8 cellular contexts compared by ENCODE assay signal in the genomic region with DNA sequence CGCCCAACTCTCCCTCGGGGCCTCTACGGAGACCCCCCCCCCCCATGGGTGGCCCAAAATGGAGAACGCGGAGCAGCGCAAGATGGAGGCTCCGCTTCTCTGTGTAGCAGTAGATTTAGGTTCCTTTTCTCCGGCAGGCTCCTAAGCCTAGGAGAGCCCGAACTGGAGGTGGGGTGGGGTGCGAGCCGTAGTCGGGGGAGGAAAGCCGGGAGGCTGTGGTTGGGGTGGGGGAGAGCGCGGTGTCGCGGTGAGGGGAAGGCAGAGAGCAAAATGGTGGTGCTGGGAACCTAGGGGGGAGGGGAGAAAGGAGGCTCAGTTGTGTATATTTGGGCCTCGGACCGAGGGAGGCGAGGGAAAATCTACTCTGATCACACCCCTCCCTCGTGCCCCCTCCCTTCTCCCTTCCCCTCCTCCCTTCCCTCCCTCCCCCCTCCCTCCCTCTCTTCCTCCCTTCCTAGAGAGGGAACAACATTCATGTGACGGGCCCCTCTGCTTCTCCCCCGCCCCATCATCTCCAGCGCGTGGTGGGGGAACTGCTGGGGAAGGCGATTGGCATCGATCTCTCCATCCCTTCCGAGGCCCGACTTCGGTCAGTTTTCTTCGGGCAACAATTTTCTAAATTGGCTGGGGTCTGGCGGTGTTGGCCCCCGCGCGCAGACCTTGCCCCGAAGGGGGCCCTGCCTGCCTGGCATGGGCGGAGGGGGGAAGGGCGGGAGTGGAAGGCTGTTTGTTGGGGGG. TPM values are rescaled to one million over a fixed set of nuclear protein-coding genes. Genes with fewer than 3 reads are reported as not detected.
DNase-seq lines count a peak whose midpoint lies in the region; ATAC-seq and TF ChIP-seq lines count a peak whose summit lies in the region.

STAG2 (plus strand) TSS at position 439 of the 738 bp plus-strand sequence. CDS start 60,922 bp downstream, outside the sequence.

- H3K36me3 ChIP-seq in BJ (ENCODE audit: control insufficient read depth, insufficient read depth, low read length) = no peaks in the 10 kb centered on the region

- peak; percentile 16 for ATAC-seq in HG02885 (IDR thresholded peaks at IDR 0.05; ENCODE audit: poor library complexity, unreplicated experiment)
- no peak for ATAC-seq in GM21515 (IDR thresholded peaks at IDR 0.05; ENCODE audit: unreplicated experiment)

- H3K36me3 Mint-ChIP-seq in activated CD4-positive, alpha-beta T cell treated with anti-CD3 and anti-CD28 coated beads, Interleukin-2, amount 10 ng/mL, durations not matched to agents 7 days and 5 days (ENCODE audit: low read depth) = peaks cover 16% of the 10 kb centered on the region

- DNase-seq in BJ (ENCODE audit: low read depth) (peak; percentile 28), NCI-H748 (lab: John Stamatoyannopoulos, UW; ENCODE audit: unreplicated experiment) (peak; percentile 92), coronary artery (ENCODE audit: low spot score) (peak; percentile 81), kidney tubule cell (ENCODE audit: low spot score) (peak; percentile 81)
- DNase-seq in activated CD4-positive, alpha-beta T cell treated with anti-CD3 and anti-CD28 coated beads, Interleukin-2, amount 10 ng/mL, durations not matched to agents 7 days and 5 days = peak; percentile 64
- peak; percentile 13 to 31 for DNase-seq in stimulated activated CD4-positive, alpha-beta T cell treated with anti-CD3 and anti-CD28 coated beads, Interleukin-15, amount 100 ng/mL, for 1 hour (ENCODE audit: low read depth in 1 of 2, low spot score in 1 of 2)

- H3K27me3 ChIP-seq in BJ (ENCODE audit: control insufficient read depth, insufficient read depth, low read length) = no peaks in the 10 kb centered on the region

- POLR2A ChIA-PET in BJ (lab: Charles Lee) = no interaction called here
- POLR2A ChIA-PET in activated CD4-positive, alpha-beta T cell treated with anti-CD3 and anti-CD28 coated beads, Interleukin-2, amount 10 ng/mL, durations not matched to agents 7 days and 5 days (lab: Charles Lee) = no interaction called here

- H3K4me3 Mint-ChIP-seq in activated CD4-positive, alpha-beta T cell treated with anti-CD3 and anti-CD28 coated beads, Interleukin-2, amount 10 ng/mL, durations not matched to agents 7 days and 5 days = peak within 1 kb of the TSS; percentile 92

- CTCF ChIA-PET in BJ (lab: Yijun Ruan, JAX) = interaction anchor here (0.6 kb wide), 1 partner anchor 90 kb away, joined by 3 read pairs; no protein-coding TSS in a partner anchor
- CTCF ChIA-PET in activated CD4-positive, alpha-beta T cell treated with anti-CD3 and anti-CD28 coated beads, Interleukin-2, amount 10 ng/mL, durations not matched to agents 7 days and 5 days (lab: Charles Lee) = interaction anchor here (0.8 kb wide), 1 partner anchor 345 kb away, joined by 3 read pairs; no protein-coding TSS in a partner anchor

- H3K27me3 Mint-ChIP-seq in activated CD4-positive, alpha-beta T cell treated with anti-CD3 and anti-CD28 coated beads, Interleukin-2, amount 10 ng/mL, durations not matched to agents 7 days and 5 days = no peaks in the 10 kb centered on the region

- TF ChIP-seq CTCF in BJ (IDR thresholded peaks at IDR 0.05; ENCODE audit: insufficient read depth, low read depth, low read length) = no peak
- TF ChIP-seq CTCF in coronary artery (IDR thresholded peaks at IDR 0.05) = no peak

- peak within 1 kb of the TSS; percentile 96 for H3K27ac Mint-ChIP-seq in activated CD4-positive, alpha-beta T cell treated with anti-CD3 and anti-CD28 coated beads, Interleukin-2, amount 10 ng/mL, durations not matched to agents 7 days and 5 days

- H3K4me3 ChIP-seq in BJ (ENCODE audit: low read depth, low read length) = peak within 1 kb of the TSS; percentile 83
- peak within 1 kb of the TSS; percentile 79 for H3K4me3 ChIP-seq in coronary artery

- peak within 1 kb of the TSS; percentile 97 to 98 for H3K27ac ChIP-seq in coronary artery

- H3K9me3 Mint-ChIP-seq in activated CD4-positive, alpha-beta T cell treated with anti-CD3 and anti-CD28 coated beads, Interleukin-2, amount 10 ng/mL, durations not matched to agents 7 days and 5 days = no peaks in the 10 kb centered on the region

- peaks cover 26% of the 10 kb centered on the region for H3K4me1 Mint-ChIP-seq in activated CD4-positive, alpha-beta T cell treated with anti-CD3 and anti-CD28 coated beads, Interleukin-2, amount 10 ng/mL, durations not matched to agents 7 days and 5 days

RNA-seq across cellular contexts. Expression of gene STAG2, which starts in this region (rescaled TPM):
- polyA plus RNA-seq in BJ (2011; rRNA removed) = 15.7 and 34.1 TPM in 2 replicates
- 23.5 and 26.4 TPM in 2 replicates for polyA minus RNA-seq in BJ (2011; rRNA and poly(A)+ RNA removed)
- 100 to 1,000 TPM in 1 of 2 experiments, 10 to 100 TPM in 1; 89.5 to 107 TPM for total RNA-seq in activated CD4-positive, alpha-beta T cell treated with anti-CD3 and anti-CD28 coated beads, Interleukin-2, amount 10 ng/mL, durations not matched to agents 7 days and 5 days

Comparison
In these comparisons a context has a peak if more than half of its experiments do, and no peak if none do; other contexts are left out.
1. DNase-seq: peak in every context shown above with its lines; median percentile 92 in NCI-H748; 81 in coronary artery; 81 in kidney tubule cell; 64 in activated CD4-positive, alpha-beta T cell treated with anti-CD3 and anti-CD28 coated beads, Interleukin-2, amount 10 ng/mL, durations not matched to agents 7 days and 5 days; 28 in BJ; 22 in stimulated activated CD4-positive, alpha-beta T cell treated with anti-CD3 and anti-CD28 coated beads, Interleukin-15, amount 100 ng/mL, for 1 hour.